9 cellular contexts compared by ENCODE assay signal in genomic region chr13:80363890-80364503, GRCh38. TPM values are rescaled to one million over a fixed set of nuclear protein-coding genes. Genes with fewer than 3 reads are reported as not detected.
DNase-seq lines count a peak whose midpoint lies in the region; ATAC-seq and TF ChIP-seq lines count a peak whose summit lies in the region.
"Had no signal": no experiment of that assay in that cellular context is flagged by ENCODE, and none has a peak within 500 bp of the region (broad histone marks: within the 10 kb centered on the region; RNA-seq: fewer than 3 reads in every experiment).

No MANE protein-coding gene starts in this region.

- 5% methylated on average over 3 of the region's 3 CpGs for WGBS in right lobe of liver (ENCODE audit: insufficient coverage, low coverage, low lambda C conversion rate, missing lambda C conversion rate)

- H3K27me3 ChIP-seq in DOHH2 (ENCODE audit: control insufficient read depth, low read length) (no peaks in the 10 kb centered on the region; the same call in 1 of the 2 replicates), MM.1S (replicated peaks; ENCODE audit: insufficient read depth, low read length) (no peaks in the 10 kb centered on the region), right lobe of liver (no peaks in the 10 kb centered on the region)

- no peak overlapping the region for H3K4me3 ChIP-seq in DOHH2 (ENCODE audit: low read length)
- H3K4me3 ChIP-seq in MM.1S (ENCODE audit: low read length): no peak overlapping the region; the same call in 1 of the 2 replicates
- peak overlapping the region in 2 of 3 donors; percentile 10 to 20 for H3K4me3 ChIP-seq in right lobe of liver

- no peak overlapping the region for H3K27ac ChIP-seq in DOHH2 (ENCODE audit: low read depth, low read length)
- H3K27ac ChIP-seq in MM.1S (ENCODE audit: low read length): no peak overlapping the region
- peak overlapping the region in 1 of 3 donors; percentile 9 for H3K27ac ChIP-seq in right lobe of liver

- no peaks in the 10 kb centered on the region for H3K9me3 ChIP-seq in DOHH2 (ENCODE audit: control insufficient read depth, insufficient read depth, low read length)
- H3K9me3 ChIP-seq in MM.1S (replicated peaks; ENCODE audit: insufficient read depth, low read length): no peaks in the 10 kb centered on the region
- no peaks in the 10 kb centered on the region for H3K9me3 ChIP-seq in right lobe of liver

- ATAC-seq in right lobe of liver: peak; percentile 53 to 74 (median 74)
- no peak for ATAC-seq in GM18907 (IDR thresholded peaks at IDR 0.05; ENCODE audit: unreplicated experiment)

- no peak overlapping the region for H3K27ac Mint-ChIP-seq in activated CD4-positive, alpha-beta T cell treated with anti-CD3 and anti-CD28 coated beads, Interleukin-2, amount 10 ng/mL, durations not matched to agents 24 days and 14 days
- H3K27ac Mint-ChIP-seq: naive B cell had no signal

- H4K20me1 ChIP-seq in DOHH2 (ENCODE audit: control insufficient read depth, insufficient read depth, low read depth, low read length): no peaks in the 10 kb centered on the region
- H4K20me1 ChIP-seq in MM.1S (ENCODE audit: insufficient read depth, low read length): no peaks in the 10 kb centered on the region

- no peaks in the 10 kb centered on the region for H3K79me2 ChIP-seq in DOHH2 (ENCODE audit: control insufficient read depth, low read length)
- no peaks in the 10 kb centered on the region for H3K79me2 ChIP-seq in MM.1S (ENCODE audit: low read length)

- no peak overlapping the region for H3K9ac ChIP-seq in MM.1S (ENCODE audit: low read length)

- H2AFZ ChIP-seq in MM.1S (ENCODE audit: low read length): no peak overlapping the region

- H3F3A ChIP-seq in DOHH2 (ENCODE audit: control insufficient read depth, insufficient read depth) (no peaks in the 10 kb centered on the region), MM.1S (ENCODE audit: insufficient read depth, low read length) (no peaks in the 10 kb centered on the region)

- H3K9me3 Mint-ChIP-seq in activated CD4-positive, alpha-beta T cell treated with anti-CD3 and anti-CD28 coated beads, Interleukin-2, amount 10 ng/mL, durations not matched to agents 24 days and 14 days: no peaks in the 10 kb centered on the region
- H3K9me3 Mint-ChIP-seq: naive B cell had no signal

- H3K4me1 Mint-ChIP-seq in activated CD4-positive, alpha-beta T cell treated with anti-CD3 and anti-CD28 coated beads, Interleukin-2, amount 10 ng/mL, durations not matched to agents 24 days and 14 days: no peaks in the 10 kb centered on the region

- no peaks in the 10 kb centered on the region for H3K36me3 ChIP-seq in DOHH2 (ENCODE audit: control insufficient read depth, low read length)
- H3K36me3 ChIP-seq in MM.1S (replicated peaks; ENCODE audit: insufficient read depth, low read length): no peaks in the 10 kb centered on the region
- H3K36me3 ChIP-seq in right lobe of liver: no peaks in the 10 kb centered on the region

- H3K4me1 ChIP-seq in DOHH2 (ENCODE audit: control insufficient read depth, low read length): no peaks in the 10 kb centered on the region
- no peaks in the 10 kb centered on the region for H3K4me1 ChIP-seq in MM.1S (ENCODE audit: low read length)
- H3K4me1 ChIP-seq in right lobe of liver: peaks cover 0 to 10% (median 0%) of the 10 kb centered on the region in 4 donors

- peak; percentile 57 for TF ChIP-seq CTCF in DOHH2 (IDR thresholded peaks at IDR 0.05; ENCODE audit: low read depth, low read length, poor library complexity, severe bottlenecking)
- peak; percentile 79 for TF ChIP-seq CTCF in MM.1S (IDR thresholded peaks at IDR 0.05; ENCODE audit: low read length)
- peak; percentile 77 to 85 (median 82) for TF ChIP-seq CTCF in right lobe of liver (IDR thresholded peaks at IDR 0.05)

- H3K9me2 ChIP-seq in DOHH2 (replicated peaks; ENCODE audit: control insufficient read depth, low read length): no peaks in the 10 kb centered on the region
- no peaks in the 10 kb centered on the region for H3K9me2 ChIP-seq in MM.1S (replicated peaks; ENCODE audit: insufficient read depth, low read length)

- no peak overlapping the region for H3K4me3 Mint-ChIP-seq in activated CD4-positive, alpha-beta T cell treated with anti-CD3 and anti-CD28 coated beads, Interleukin-2, amount 10 ng/mL, durations not matched to agents 24 days and 14 days
- H3K4me3 Mint-ChIP-seq: naive B cell had no signal

- H3K27me3 Mint-ChIP-seq in activated CD4-positive, alpha-beta T cell treated with anti-CD3 and anti-CD28 coated beads, Interleukin-2, amount 10 ng/mL, durations not matched to agents 24 days and 14 days: peaks cover 2% of the 10 kb centered on the region

- H3K4me2 ChIP-seq in DOHH2 (ENCODE audit: low read length): no peak overlapping the region
- H3K4me2 ChIP-seq in MM.1S (ENCODE audit: low read depth, low read length): no peak overlapping the region

- DNase-seq in MM.1S (no peak), astrocyte of the hippocampus (ENCODE audit: low read depth, low spot score) (peak; percentile 59), right lobe of liver (no peak), mesenteric fat pad (ENCODE audit: low spot score) (no peak)
- DNase-seq in stimulated activated CD4-positive, alpha-beta T cell treated with anti-CD3 and anti-CD28 coated beads, Interleukin-2, amount 100 ng/mL, for 24 hours: no peak
- no peak for DNase-seq in activated CD4-positive, alpha-beta T cell treated with anti-CD3 and anti-CD28 coated beads, Interleukin-2, amount 10 ng/mL, durations not matched to agents 24 days and 14 days
- DNase-seq: naive B cell had no signal

- no peak for TF ChIP-seq POLR2A in right lobe of liver (IDR thresholded peaks at IDR 0.05)

- intact Hi-C loops in right lobe of liver (cut with DNase I): no loop called here
- intact Hi-C loops in activated CD4-positive, alpha-beta T cell treated with anti-CD3 and anti-CD28 coated beads, Interleukin-2, amount 10 ng/mL, durations not matched to agents 24 days and 14 days (cut with micrococcal nuclease): loop anchor here (5.0 kb wide), 1 partner anchor 687 kb away; no protein-coding TSS in a partner anchor

- H3K36me3 Mint-ChIP-seq in activated CD4-positive, alpha-beta T cell treated with anti-CD3 and anti-CD28 coated beads, Interleukin-2, amount 10 ng/mL, durations not matched to agents 24 days and 14 days (ENCODE audit: low read depth): no peaks in the 10 kb centered on the region
- H3K36me3 Mint-ChIP-seq: naive B cell had no signal

RNA-seq across cellular contexts. Expression of gene SPRY2, which starts 23.1 kb away (rescaled TPM):
- total RNA-seq in right lobe of liver: 10 to 100 TPM in 3 of 6 experiments, 1 to 10 TPM in 3; 9.4 to 14.7 (median 10.5) TPM
- total RNA-seq in mesenteric fat pad: 55.9 TPM
- total RNA-seq in activated CD4-positive, alpha-beta T cell treated with anti-CD3 and anti-CD28 coated beads, Interleukin-2, amount 10 ng/mL, durations not matched to agents 24 days and 14 days: 0.21 TPM in 1 of 2 replicates, not detected in the other

Comparison
In these comparisons a context has a peak if more than half of its experiments do, and no peak if none do; other contexts are left out.
1. H3K4me3 ChIP-seq: peak in right lobe of liver (2 of 3); none in DOHH2 (single experiment) and MM.1S (single experiment).
2. Peak in every context shown above with its lines, with median percentiles within 50 percentile points of each other: CTCF ChIP-seq.